ENCODE assay signal across 22 cellular contexts in genomic region chr6:104227502-104227901, GRCh38.
DNase-seq lines count a peak whose midpoint lies in the region; ATAC-seq, FAIRE-seq and TF ChIP-seq lines count a peak whose summit lies in the region.
"Had no signal": no experiment of that assay in that cellular context is flagged by ENCODE, and none has a peak within 500 bp of the region (broad histone marks: within the 10 kb centered on the region; RNA-seq: fewer than 3 reads in every experiment).

No MANE protein-coding gene starts in this region.

- TF ChIP-seq RAD21 in liver (IDR thresholded peaks at IDR 0.05) = no peak
- no peak for TF ChIP-seq RAD21 in HepG2 (CRISPR knock-in tag; IDR thresholded peaks at IDR 0.05)

- peaks cover 15% of the 10 kb centered on the region for H3K9me3 Mint-ChIP-seq in WTC11
- H3K9me3 Mint-ChIP-seq: activated T-cell treated with anti-CD3 and anti-CD28 coated beads, Interleukin-2, amount 50 U/mL, for 4 hours had no signal

- intact Hi-C loops in HepG2 (cut with micrococcal nuclease; ENCODE audit: unreplicated experiment) = no loop called here
- intact Hi-C loops in vagina (cut with DNase I) = no loop called here

- H3K4me2 ChIP-seq in HepG2 (ENCODE audit: low read depth, low read length) = no peak overlapping the region

- no peaks in the 10 kb centered on the region for H4K20me1 ChIP-seq in HepG2 (ENCODE audit: insufficient read depth, low read length)

- H3K4me1 ChIP-seq in liver (ENCODE audit: control insufficient read depth in 4 of 4, insufficient read depth in 4 of 4, low read length in 3 of 4) = peaks cover 0 to 26% (median 19%) of the 10 kb centered on the region in 4 donors
- no peaks in the 10 kb centered on the region for H3K4me1 ChIP-seq in HepG2 (ENCODE audit: insufficient read depth, low read length)
- H3K4me1 ChIP-seq in vagina = no peaks in the 10 kb centered on the region
- H3K4me1 ChIP-seq: breast epithelium, gastrocnemius medialis, transverse colon had no signal

- H3K9ac ChIP-seq in liver (ENCODE audit: low read depth in 1 of 2, low read length in 2 of 2) (no peak overlapping the region), HepG2 (ENCODE audit: insufficient read depth, low read depth, low read length) (no peak overlapping the region)

- H3K9me3 ChIP-seq in liver (ENCODE audit: control insufficient read depth in 4 of 4, low read length in 3 of 4) (no peaks in the 10 kb centered on the region), HepG2 (ENCODE audit: low read length) (no peaks in the 10 kb centered on the region), vagina (no peaks in the 10 kb centered on the region)
- H3K9me3 ChIP-seq: breast epithelium, gastrocnemius medialis, transverse colon had no signal

- H3K27me3 Mint-ChIP-seq in WTC11 (ENCODE audit: low read depth) = no peaks in the 10 kb centered on the region

- 0 out of 2 replicates have a peak, but pooled peaks cover 2% of the 10 kb centered on the region for H3K36me3 Mint-ChIP-seq in WTC11

- no peak for TF ChIP-seq EP300 in HepG2 (IDR thresholded peaks at IDR 0.05; ENCODE audit: low read depth in 2 of 2, low read length in 2 of 2)
- no peak for TF ChIP-seq EP300 in HepG2 (CRISPR knock-in tag; IDR thresholded peaks at IDR 0.05; ENCODE audit: borderline replicate concordance)

- no peak for FAIRE-seq in HepG2 (lab: Jason Lieb, UNC)
- FAIRE-seq in D721Med (lab: Jason Lieb, UNC) = no peak
- FAIRE-seq: TTC549 had no signal

- TF ChIP-seq POLR2A in HepG2 (IDR thresholded peaks at IDR 0.05; ENCODE audit: insufficient read depth in 1 of 2, low read depth in 2 of 2, low read length in 2 of 2) (no peak), vagina (IDR thresholded peaks at IDR 0.05) (no peak)

- CTCF ChIA-PET in HepG2 (lab: Yijun Ruan, JAX; ENCODE audit: low intra/inter-chr PET ratio, low total read pairs) (no interaction called here), WTC11 (lab: Charles Lee) (no interaction called here)

- H3K4me3 ChIP-seq in liver (ENCODE audit: low read depth in 1 of 3, low read length in 3 of 3) (no peak overlapping the region), HepG2 (replicated peaks in 1 of 3; ENCODE audit: insufficient read depth in 1 of 3, low read depth in 2 of 3, low read length in 3 of 3) (no peak overlapping the region), vagina (no peak overlapping the region)
- H3K4me3 ChIP-seq: breast epithelium, gastrocnemius medialis, lung, transverse colon had no signal

- H3K27ac ChIP-seq in liver (ENCODE audit: low read depth in 1 of 2, low read length in 2 of 2) (no peak overlapping the region), HepG2 (ENCODE audit: extremely low read length, insufficient read depth, low read length) (no peak overlapping the region), vagina (no peak overlapping the region)
- H3K27ac ChIP-seq: breast epithelium, gastrocnemius medialis, transverse colon had no signal

- H3K27ac Mint-ChIP-seq in WTC11 = no peak overlapping the region

- no peak overlapping the region for H2AFZ ChIP-seq in HepG2 (ENCODE audit: low read length)

- no TSS peak for BruUV-seq in HepG2 (replicated peaks; lab: Mats Ljungman, UMichigan)

- DNase-seq in HepG2 (ENCODE audit: low spot score) = no peak
- no peak for DNase-seq in WTC11 (ENCODE audit: low spot score)
- DNase-seq in medulla oblongata (ENCODE audit: extremely low spot score) = peak; percentile 25
- DNase-seq in AG08396 (ENCODE audit: low spot score) = no peak
- no peak for DNase-seq in D721Med (ENCODE audit: insufficient read length, low spot score)
- DNase-seq in vagina (ENCODE audit: extremely low spot score in 2 of 2) = no peak
- DNase-seq: activated CD4-positive, alpha-beta T cell treated with anti-CD3 and anti-CD28 coated beads for 4 hours; activated T-cell treated with anti-CD3 and anti-CD28 coated beads, Interleukin-2, amount 50 U/mL, for 4 hours; DND-41; gastrocnemius medialis; islet precursor cell; NCI-H1436 treated with DMSO at 0.1 percent for 48 hours; NCI-H2107; NCI-H446; Right ventricle myocardium superior; transverse colon had no signal

- no peak for ATAC-seq in HepG2
- ATAC-seq in WTC11 = peak; percentile 46
- ATAC-seq in HG03432 (IDR thresholded peaks at IDR 0.05; ENCODE audit: unreplicated experiment) = no peak
- ATAC-seq: activated T-cell treated with anti-CD3 and anti-CD28 coated beads, Interleukin-2, amount 50 U/mL, for 4 hours; gastrocnemius medialis; HCT116 had no signal

- H3K36me3 ChIP-seq in liver (ENCODE audit: control insufficient read depth in 4 of 4, insufficient read depth in 3 of 4, low read depth in 1 of 4, low read length in 3 of 4) (no peaks in the 10 kb centered on the region), HepG2 (replicated peaks in 1 of 2; ENCODE audit: control insufficient read depth in 1 of 2, insufficient read depth in 2 of 2, low read length in 2 of 2) (no peaks in the 10 kb centered on the region), vagina (no peaks in the 10 kb centered on the region)
- H3K36me3 ChIP-seq: breast epithelium, gastrocnemius medialis, transverse colon had no signal

- TF ChIP-seq CTCF in liver (IDR thresholded peaks at IDR 0.05; ENCODE audit: low read depth, low read length, missing input control) (no peak), HepG2 (CRISPR knock-in tag; IDR thresholded peaks at IDR 0.05) (no peak), WTC11 (IDR thresholded peaks at IDR 0.05) (no peak), D721Med (IDR thresholded peaks at IDR 0.05; ENCODE audit: insufficient read depth, missing control alignments) (no peak), vagina (IDR thresholded peaks at IDR 0.05) (no peak)

- H3K4me3 Mint-ChIP-seq in WTC11 = no peak overlapping the region
- H3K4me3 Mint-ChIP-seq: activated T-cell treated with anti-CD3 and anti-CD28 coated beads, Interleukin-2, amount 50 U/mL, for 4 hours had no signal

- WGBS in liver = 33% methylated on average over 2 of the region's 2 CpGs
- 7% methylated on average over 2 of the region's 2 CpGs for WGBS in HepG2 (ENCODE audit: low lambda C conversion rate)

- POLR2A ChIA-PET in HepG2 (lab: Yijun Ruan, JAX) = no interaction called here
- POLR2A ChIA-PET in WTC11 (lab: Charles Lee) = no interaction called here

- H3K27me3 ChIP-seq in liver (ENCODE audit: control insufficient read depth in 4 of 4, insufficient read depth in 4 of 4, low read length in 3 of 4) = no peaks in the 10 kb centered on the region
- H3K27me3 ChIP-seq in HepG2 (ENCODE audit: control insufficient read depth in 1 of 2, insufficient read depth in 2 of 2, low read length in 2 of 2) = no peaks in the 10 kb centered on the region; a peak in 1 of 5 replicates
- H3K27me3 ChIP-seq in vagina = no peaks in the 10 kb centered on the region
- H3K27me3 ChIP-seq: breast epithelium, gastrocnemius medialis, transverse colon had no signal

- no peaks in the 10 kb centered on the region for H3K4me1 Mint-ChIP-seq in WTC11

- in situ Hi-C loops in HepG2 (cut with HindIII; ENCODE audit: extremely low pct_ligation_motif_present, low pct_unique_long_range_greater_than_20kb) = no loop called here

- H3K79me2 ChIP-seq in HepG2 (ENCODE audit: insufficient read depth, low read length) = no peaks in the 10 kb centered on the region

TF ChIP-seq in liver, 16 proteins besides CTCF, POLR2A, EP300 and RAD21 (continues in another document):
- TF ChIP-seq YY1 (IDR thresholded peaks at IDR 0.05) (no peak), ZBTB33 (IDR thresholded peaks at IDR 0.05) (no peak)

TF ChIP-seq in HepG2, 621 proteins besides CTCF, POLR2A, EP300 and RAD21 (continues in another document):
- TF ChIP-seq ZBTB14 (CRISPR knock-in tag; IDR thresholded peaks at IDR 0.05) (no peak), MTERF4 (CRISPR knock-in tag; IDR thresholded peaks at IDR 0.05) (no peak), SIX4 (CRISPR knock-in tag; IDR thresholded peaks at IDR 0.05) (no peak), ZNF773 (CRISPR knock-in tag; IDR thresholded peaks at IDR 0.05; ENCODE audit: borderline replicate concordance) (no peak)

TF ChIP-seq in WTC11, 78 proteins besides CTCF, POLR2A, EP300 and RAD21:
- TF ChIP-seq MYBL2 (CRISPR knock-in tag; IDR thresholded peaks at IDR 0.05) (no peak), IRF1 (CRISPR knock-in tag; IDR thresholded peaks at IDR 0.05) (no peak), ZNF138 (CRISPR knock-in tag; conservative IDR thresholded peaks at IDR 0.05) (no peak), ZBTB21 (CRISPR knock-in tag; IDR thresholded peaks at IDR 0.05; ENCODE audit: borderline replicate concordance) (no peak), CREM (CRISPR knock-in tag; IDR thresholded peaks at IDR 0.05) (no peak), TEAD4 (CRISPR knock-in tag; IDR thresholded peaks at IDR 0.05) (no peak), ATF6 (CRISPR knock-in tag; IDR thresholded peaks at IDR 0.05) (no peak)
